1 cellular context compared by ENCODE assay signal in genomic region chr6:154614101-154614500, GRCh38.
TF ChIP-seq lines count a peak whose summit lies in the region.

No MANE protein-coding gene starts in this region.

TF ChIP-seq in K562, 482 proteins besides CTCF, POLR2A, EP300 and RAD21 (continued from another document):
- TF ChIP-seq MGA (IDR thresholded peaks at IDR 0.05), result 0 out of 2 replicates have a peak, but pooled peaks have one; percentile 20
- 0 out of 2 replicates have a peak, but pooled peaks have one; percentile 19 for TF ChIP-seq ZBTB33 (CRISPR knock-in tag; IDR thresholded peaks at IDR 0.05)
- no peak for TF ChIP-seq ZNF24 (IDR thresholded peaks at IDR 0.05)
- TF ChIP-seq ZNF740 (CRISPR knock-in tag; IDR thresholded peaks at IDR 0.05), result no peak
- no peak for TF ChIP-seq ZNF740 (tag; IDR thresholded peaks at IDR 0.05)
- no peak for TF ChIP-seq THAP7 (CRISPR knock-in tag; IDR thresholded peaks at IDR 0.05)
